In the genomic region with DNA sequence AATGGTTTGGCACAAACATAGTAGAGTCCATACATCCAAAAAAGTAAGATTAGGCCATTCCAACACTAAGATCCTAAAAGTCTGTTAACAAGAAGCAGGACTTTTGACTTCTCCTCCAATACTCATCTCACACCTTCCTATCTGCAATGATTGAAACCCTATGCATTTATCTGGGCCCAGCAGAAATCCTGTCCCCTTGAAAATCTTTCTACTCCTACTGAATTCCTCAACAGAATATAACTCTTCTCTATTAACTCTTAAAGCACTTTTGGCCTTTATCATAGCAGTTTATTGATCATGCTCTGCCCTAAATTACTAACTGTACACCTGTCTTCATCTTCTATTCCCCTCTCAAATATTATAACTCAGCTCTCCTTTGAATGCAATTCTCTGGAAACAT, we compare ENCODE assay signal across 18 cellular contexts. TPM values are rescaled to one million over a fixed set of nuclear protein-coding genes. Genes with fewer than 3 reads are reported as not detected.
A peak's percentile ranks its signal among the peaks of the same experiment; 100 is the strongest.
DNase-seq lines count a peak whose midpoint lies in the region; ATAC-seq and TF ChIP-seq lines count a peak whose summit lies in the region.
"Had no signal": no experiment of that assay in that cellular context is flagged by ENCODE, and none has a peak within 500 bp of the region (broad histone marks: within the 10 kb centered on the region; RNA-seq: fewer than 3 reads in every experiment).

No MANE protein-coding gene starts in this region.

- intact Hi-C loops in activated naive CD4-positive, alpha-beta T cell treated with anti-CD3 and anti-CD28 coated beads for 36 hours (cut with micrococcal nuclease), result no loop called here
- intact Hi-C loops in A673 (cut with micrococcal nuclease; ENCODE audit: unreplicated experiment), result no loop called here

- H3K4me3 ChIP-seq in NB4 (ENCODE audit: low read depth, low read length) (peak overlapping the region; percentile 22), A673 (ENCODE audit: low read depth, low read length, poor library complexity, severe bottlenecking) (no peak overlapping the region)
- H3K4me3 ChIP-seq: gastroesophageal sphincter, skin epidermis had no signal

- BruUV-seq in A673 (replicated peaks; lab: Mats Ljungman, UMichigan), result no TSS peak

- H3K27me3 Mint-ChIP-seq in activated naive CD4-positive, alpha-beta T cell treated with anti-CD3 and anti-CD28 coated beads for 36 hours (ENCODE audit: low read depth), result no peaks in the 10 kb centered on the region
- no peaks in the 10 kb centered on the region for H3K27me3 Mint-ChIP-seq in central memory CD8-positive, alpha-beta T cell

- H3K36me3 ChIP-seq in A673 (ENCODE audit: insufficient read depth, low read length, poor library complexity, severe bottlenecking), result no peaks in the 10 kb centered on the region
- H3K36me3 ChIP-seq: gastroesophageal sphincter had no signal

- TF ChIP-seq POLR2A in NB4 (IDR thresholded peaks at IDR 0.05; ENCODE audit: extremely low read depth, insufficient read length), result no peak

- TF ChIP-seq CTCF in NB4 (IDR thresholded peaks at IDR 0.05; ENCODE audit: low read depth, low read length), result no peak
- no peak for TF ChIP-seq CTCF in A673 (conservative IDR thresholded peaks at IDR 0.05; ENCODE audit: low read depth, low read length)

- H3K4me3 Mint-ChIP-seq in activated naive CD4-positive, alpha-beta T cell treated with anti-CD3 and anti-CD28 coated beads for 36 hours, result peak overlapping the region; percentile 17
- H3K4me3 Mint-ChIP-seq in central memory CD8-positive, alpha-beta T cell, result peak overlapping the region; percentile 7
- H3K4me3 Mint-ChIP-seq in stimulated activated effector memory CD8-positive, alpha-beta T cell treated with anti-CD3 and anti-CD28 coated beads, Interleukin-12 subunit alpha, Interleukin-12 subunit beta, amount 100 ng/mL, for 72 hours, result peak overlapping the region; percentile 100

- DNase-seq in activated naive CD4-positive, alpha-beta T cell treated with anti-CD3 and anti-CD28 coated beads for 36 hours, result no peak
- no peak for DNase-seq in activated naive CD4-positive, alpha-beta T cell treated with anti-CD3 and anti-CD28 coated beads, Interleukin-2, amount 50 U/mL, for 16 hours
- DNase-seq in NB4 (ENCODE audit: low read depth) (no peak), SIG-M5 (lab: John Stamatoyannopoulos, UW) (no peak), NCI-H1694 treated with DMSO at 0.1 percent for 48 hours (lab: John Stamatoyannopoulos, UW) (no peak), A673 (ENCODE audit: low spot score) (no peak)
- no peak for DNase-seq in central memory CD8-positive, alpha-beta T cell (ENCODE audit: low spot score in 2 of 2)
- DNase-seq in stimulated activated effector memory CD8-positive, alpha-beta T cell treated with anti-CD3 and anti-CD28 coated beads, Interleukin-12 subunit alpha, Interleukin-12 subunit beta, amount 100 ng/mL, for 72 hours (ENCODE audit: low spot score in 2 of 2), result no peak
- DNase-seq: activated CD4-positive, CD25-positive, alpha-beta regulatory T cell treated with anti-CD3 and anti-CD28 coated beads, Interleukin-2, amount 50 U/mL, for 72 hours; DMS79 treated with DMSO at 0.1 percent for 48 hours; NCI-H187; NCI-H526 had no signal

- no peak for ATAC-seq in central memory CD8-positive, alpha-beta T cell (replicated peaks; ENCODE audit: extremely low read depth, poor library complexity, severe bottlenecking)
- no peak for ATAC-seq in stimulated activated effector memory CD8-positive, alpha-beta T cell treated with anti-CD3 and anti-CD28 coated beads, Interleukin-12 subunit alpha, Interleukin-12 subunit beta, amount 100 ng/mL, for 72 hours
- ATAC-seq: activated naive CD4-positive, alpha-beta T cell treated with anti-CD3 and anti-CD28 coated beads, Interleukin-2, amount 50 U/mL, for 72 hours; gastroesophageal sphincter; HCT116; Panc1 had no signal

- peaks cover 22% of the 10 kb centered on the region for H3K36me3 Mint-ChIP-seq in activated naive CD4-positive, alpha-beta T cell treated with anti-CD3 and anti-CD28 coated beads for 36 hours (ENCODE audit: low read depth)
- peaks cover 35% of the 10 kb centered on the region for H3K36me3 Mint-ChIP-seq in central memory CD8-positive, alpha-beta T cell (ENCODE audit: insufficient read depth)
- H3K36me3 Mint-ChIP-seq in stimulated activated effector memory CD8-positive, alpha-beta T cell treated with anti-CD3 and anti-CD28 coated beads, Interleukin-12 subunit alpha, Interleukin-12 subunit beta, amount 100 ng/mL, for 72 hours, result peaks cover 85% of the 10 kb centered on the region

- POLR2A ChIA-PET in A673 (lab: Charles Lee; ENCODE audit: low non-redundant PET), result interaction anchor here (0.5 kb wide), 1 partner anchor 729 kb away, joined by 4 read pairs; no protein-coding TSS in a partner anchor

- peaks cover 70% of the 10 kb centered on the region for H3K4me1 Mint-ChIP-seq in activated naive CD4-positive, alpha-beta T cell treated with anti-CD3 and anti-CD28 coated beads for 36 hours (ENCODE audit: low read depth)
- H3K4me1 Mint-ChIP-seq in central memory CD8-positive, alpha-beta T cell, result peaks cover 74% of the 10 kb centered on the region
- peaks cover 62% of the 10 kb centered on the region for H3K4me1 Mint-ChIP-seq in stimulated activated effector memory CD8-positive, alpha-beta T cell treated with anti-CD3 and anti-CD28 coated beads, Interleukin-12 subunit alpha, Interleukin-12 subunit beta, amount 100 ng/mL, for 72 hours

- peak overlapping the region; percentile 43 for H3K27ac Mint-ChIP-seq in activated naive CD4-positive, alpha-beta T cell treated with anti-CD3 and anti-CD28 coated beads for 36 hours
- H3K27ac Mint-ChIP-seq in central memory CD8-positive, alpha-beta T cell (ENCODE audit: low read depth), result peak overlapping the region; percentile 0
- H3K27ac Mint-ChIP-seq in stimulated activated effector memory CD8-positive, alpha-beta T cell treated with anti-CD3 and anti-CD28 coated beads, Interleukin-12 subunit alpha, Interleukin-12 subunit beta, amount 100 ng/mL, for 72 hours, result peak overlapping the region; percentile 100

- H3K9me3 Mint-ChIP-seq in activated naive CD4-positive, alpha-beta T cell treated with anti-CD3 and anti-CD28 coated beads for 36 hours, result no peaks in the 10 kb centered on the region
- H3K9me3 Mint-ChIP-seq in central memory CD8-positive, alpha-beta T cell, result no peaks in the 10 kb centered on the region
- no peaks in the 10 kb centered on the region for H3K9me3 Mint-ChIP-seq in stimulated activated effector memory CD8-positive, alpha-beta T cell treated with anti-CD3 and anti-CD28 coated beads, Interleukin-12 subunit alpha, Interleukin-12 subunit beta, amount 100 ng/mL, for 72 hours
- H3K9me3 Mint-ChIP-seq: activated naive CD4-positive, alpha-beta T cell treated with anti-CD3 and anti-CD28 coated beads, Interleukin-2, amount 50 U/mL, for 72 hours had no signal

- no peaks in the 10 kb centered on the region for H3K27me3 ChIP-seq in A673 (replicated peaks; ENCODE audit: insufficient read depth, low read depth, low read length, poor library complexity)
- H3K27me3 ChIP-seq: gastroesophageal sphincter had no signal

- CTCF ChIA-PET in activated naive CD4-positive, alpha-beta T cell treated with anti-CD3 and anti-CD28 coated beads for 36 hours (lab: Charles Lee), result interaction anchor here (1.0 to 3.7 kb wide), 4 partner anchors 15 to 511 kb away, joined by 3 to 19 read pairs (median 4); partner anchors contain the start of gene USO1
- CTCF ChIA-PET in A673 (lab: Charles Lee), result no interaction called here

- H3K4me1 ChIP-seq in A673 (ENCODE audit: insufficient read depth, low read length, poor library complexity, severe bottlenecking), result no peaks in the 10 kb centered on the region

- H3K9me3 ChIP-seq in A673 (ENCODE audit: low read depth, low read length, poor library complexity, severe bottlenecking), result no peaks in the 10 kb centered on the region
- H3K9me3 ChIP-seq: gastroesophageal sphincter had no signal

- H3K27ac ChIP-seq in A673 (ENCODE audit: low read depth, low read length, poor library complexity, severe bottlenecking), result no peak overlapping the region
- H3K27ac ChIP-seq: gastroesophageal sphincter, skin epidermis had no signal

RNA-seq across cellular contexts. Expression of gene G3BP2, which starts 4.6 kb away (rescaled TPM):
- total RNA-seq in activated naive CD4-positive, alpha-beta T cell treated with anti-CD3 and anti-CD28 coated beads for 36 hours, result 100 to 1,000 TPM; 134 to 144 TPM
- total RNA-seq in A673 (2021), result 104 and 124 TPM in 2 replicates

RNA-seq across cellular contexts. Expression of gene CDKL2, which starts 38.3 kb away (rescaled TPM):
- total RNA-seq in activated naive CD4-positive, alpha-beta T cell treated with anti-CD3 and anti-CD28 coated beads for 36 hours, result 1 to 10 TPM in 1 of 2 experiments, under 1 TPM in 1; 0.79 to 1.2 TPM
- 1.5 and 1.6 TPM in 2 replicates for total RNA-seq in A673 (2021)
- total RNA-seq: mesenteric fat pad had no signal

RNA-seq across cellular contexts. Expression of gene USO1, which starts 55.8 kb away (rescaled TPM):
- total RNA-seq in activated naive CD4-positive, alpha-beta T cell treated with anti-CD3 and anti-CD28 coated beads for 36 hours, result 10 to 100 TPM; 42.1 to 42.4 TPM
- total RNA-seq in A673 (2021), result 35.6 and 36.1 TPM in 2 replicates

Comparison
In these comparisons a context has a peak if more than half of its experiments do, and no peak if none do; other contexts are left out.
1. H3K27ac Mint-ChIP-seq: peak in every context shown above with its lines; median percentile 100 in stimulated activated effector memory CD8-positive, alpha-beta T cell treated with anti-CD3 and anti-CD28 coated beads, Interleukin-12 subunit alpha, Interleukin-12 subunit beta, amount 100 ng/mL, for 72 hours; 43 in activated naive CD4-positive, alpha-beta T cell treated with anti-CD3 and anti-CD28 coated beads for 36 hours; 0 in central memory CD8-positive, alpha-beta T cell.
2. H3K4me3 Mint-ChIP-seq: peak in every context shown above with its lines; median percentile 100 in stimulated activated effector memory CD8-positive, alpha-beta T cell treated with anti-CD3 and anti-CD28 coated beads, Interleukin-12 subunit alpha, Interleukin-12 subunit beta, amount 100 ng/mL, for 72 hours; 17 in activated naive CD4-positive, alpha-beta T cell treated with anti-CD3 and anti-CD28 coated beads for 36 hours; 7 in central memory CD8-positive, alpha-beta T cell.